14 cellular contexts compared by ENCODE assay signal in the genomic region with DNA sequence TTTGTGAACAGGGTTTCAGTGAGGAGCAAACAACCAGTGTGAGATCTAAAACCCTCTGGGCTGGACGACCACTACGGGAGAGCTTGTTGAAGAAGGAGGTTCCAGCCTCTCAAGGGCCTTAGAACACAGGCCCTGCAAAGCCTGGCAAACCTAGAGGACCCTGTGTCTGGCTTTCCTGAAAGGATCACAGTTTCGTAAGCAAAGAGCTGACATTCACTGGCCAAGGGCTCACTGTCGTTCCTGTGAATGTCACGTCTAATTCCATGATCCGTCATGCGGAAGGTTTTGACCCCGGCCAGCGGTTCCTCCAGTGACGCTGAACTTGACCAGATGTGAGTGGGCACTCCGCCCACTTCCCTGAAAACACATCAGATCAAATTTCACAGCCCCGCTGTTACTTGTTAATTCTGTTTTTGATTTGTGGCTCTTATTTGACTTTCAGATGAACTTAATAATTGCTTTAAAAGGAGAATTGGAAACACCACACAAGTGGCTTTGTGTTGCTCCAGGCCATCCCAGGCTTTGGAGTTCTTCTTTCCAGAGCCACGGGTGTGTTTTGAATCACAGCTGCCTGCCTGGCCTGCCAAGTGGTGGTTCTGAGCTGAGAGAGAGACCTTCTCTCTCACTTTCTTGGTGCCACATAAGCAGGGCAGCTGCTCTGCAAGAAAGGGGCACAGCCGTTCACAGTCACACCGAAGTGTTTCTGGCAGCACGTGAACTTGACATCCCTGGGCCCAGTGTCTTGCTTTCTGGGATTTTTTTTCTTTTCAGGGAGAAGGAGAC.
DNase-seq lines count a peak whose midpoint lies in the region; ATAC-seq and TF ChIP-seq lines count a peak whose summit lies in the region.
"Had no signal": no experiment of that assay in that cellular context is flagged by ENCODE, and none has a peak within 500 bp of the region (broad histone marks: within the 10 kb centered on the region; RNA-seq: fewer than 3 reads in every experiment).

No MANE protein-coding gene starts in this region.

- 51% methylated on average over 10 of the region's 16 CpGs for WGBS in right lobe of liver (ENCODE audit: insufficient coverage, low coverage, low lambda C conversion rate, missing lambda C conversion rate)

- POLR2A ChIA-PET in GM10248 (lab: Yijun Ruan, JAX): no interaction called here

- no peak for ATAC-seq in right lobe of liver
- ATAC-seq in HG03095 (IDR thresholded peaks at IDR 0.05; ENCODE audit: unreplicated experiment): no peak
- ATAC-seq in HG02852 (IDR thresholded peaks at IDR 0.05; ENCODE audit: unreplicated experiment): no peak
- ATAC-seq: activated T-cell treated with anti-CD3 and anti-CD28 coated beads, Interleukin-2, amount 50 U/mL, for 4 hours; body of pancreas had no signal

- H3K27ac ChIP-seq in Peyer's patch (no peak overlapping the region), right lobe of liver (no peak overlapping the region), skeletal muscle tissue (ENCODE audit: low read depth, low read length) (peak overlapping the region; percentile 33)
- H3K27ac ChIP-seq: body of pancreas, epithelial cell of prostate, HL-60, VCaP had no signal

- no peak overlapping the region for H3K9ac ChIP-seq in skeletal muscle tissue (ENCODE audit: low read depth in 1 of 3, low read length in 3 of 3)

- DNase-seq in Peyer's patch: peak in 2 of 3 donors; percentile 43 to 50
- DNase-seq in epidermal melanocyte (ENCODE audit: insufficient read length, low spot score): peak; percentile 43
- DNase-seq in right lobe of liver: peak in 2 of 3 donors; percentile 22 to 31
- no peak for DNase-seq in stimulated activated CD4-positive, alpha-beta T cell treated with anti-CD3 and anti-CD28 coated beads, Interleukin-1b, Interleukin-23, amount 100 ng/mL, for 48 hours
- DNase-seq in GM10248 (ENCODE audit: extremely low spot score): no peak
- DNase-seq: activated T-cell treated with anti-CD3 and anti-CD28 coated beads, Interleukin-2, amount 50 U/mL, for 4 hours; SHP77 treated with DMSO at 0.1 percent for 48 hours had no signal

- intact Hi-C loops in right lobe of liver (cut with DNase I): no loop called here

- no peak for TF ChIP-seq CTCF in Peyer's patch (IDR thresholded peaks at IDR 0.05)
- TF ChIP-seq CTCF in right lobe of liver (IDR thresholded peaks at IDR 0.05): no peak
- TF ChIP-seq CTCF in GM10248 (IDR thresholded peaks at IDR 0.05; ENCODE audit: control extremely low read depth, extremely low read depth, low read depth, missing control alignments): no peak

- H3K9me3 ChIP-seq in Peyer's patch (no peaks in the 10 kb centered on the region), right lobe of liver (no peaks in the 10 kb centered on the region), skeletal muscle tissue (ENCODE audit: control insufficient read depth in 3 of 3, low read length in 3 of 3) (peaks cover 0 to 10% (median 0%) of the 10 kb centered on the region in 3 donors)

- TF ChIP-seq POLR2A in Peyer's patch (IDR thresholded peaks at IDR 0.05): no peak
- no peak for TF ChIP-seq POLR2A in right lobe of liver (IDR thresholded peaks at IDR 0.05)

- no peaks in the 10 kb centered on the region for H3K4me1 ChIP-seq in Peyer's patch
- H3K4me1 ChIP-seq in right lobe of liver: no peaks in the 10 kb centered on the region
- peaks cover 0 to 5% (median 3%) of the 10 kb centered on the region in 3 donors for H3K4me1 ChIP-seq in skeletal muscle tissue (ENCODE audit: control insufficient read depth in 3 of 3, insufficient read depth in 3 of 3, low read length in 3 of 3)
- H3K4me1 ChIP-seq: body of pancreas had no signal

- H3K4me3 ChIP-seq in Peyer's patch (no peak overlapping the region), right lobe of liver (no peak overlapping the region), skeletal muscle tissue (ENCODE audit: low read length in 3 of 3) (no peak overlapping the region)
- H3K4me3 ChIP-seq: body of pancreas had no signal

- no peaks in the 10 kb centered on the region for H3K36me3 ChIP-seq in Peyer's patch
- no peaks in the 10 kb centered on the region for H3K36me3 ChIP-seq in right lobe of liver
- no peaks in the 10 kb centered on the region for H3K36me3 ChIP-seq in skeletal muscle tissue (ENCODE audit: control insufficient read depth in 3 of 3, insufficient read depth in 3 of 3, low read length in 3 of 3)

- CTCF ChIA-PET in GM10248 (lab: Yijun Ruan, JAX): no interaction called here

- H3K27me3 ChIP-seq in Peyer's patch (no peaks in the 10 kb centered on the region), right lobe of liver (no peaks in the 10 kb centered on the region), skeletal muscle tissue (ENCODE audit: control insufficient read depth in 3 of 3, insufficient read depth in 3 of 3, low read length in 3 of 3) (no peaks in the 10 kb centered on the region)
- H3K27me3 ChIP-seq: body of pancreas had no signal

Comparison
In these comparisons a context has a peak if more than half of its experiments do, and no peak if none do; other contexts are left out.
1. DNase-seq: peak in Peyer's patch (2 of 3), epidermal melanocyte (single experiment) and right lobe of liver (2 of 3); none in stimulated activated CD4-positive, alpha-beta T cell treated with anti-CD3 and anti-CD28 coated beads, Interleukin-1b, Interleukin-23, amount 100 ng/mL, for 48 hours (single experiment) and GM10248 (single experiment).